In genomic region chr3:189672346-189672745, GRCh38 we compare ENCODE assay signal across 6 cellular contexts. TPM values are rescaled to one million over a fixed set of nuclear protein-coding genes. Genes with fewer than 3 reads are reported as not detected.
"Had no signal": no experiment of that assay in that cellular context is flagged by ENCODE, and none has a peak within 500 bp of the region (broad histone marks: within the 10 kb centered on the region; RNA-seq: fewer than 3 reads in every experiment).

No MANE protein-coding gene starts in this region.

RNA-seq across cellular contexts. Expression of gene TP63, which starts 41.2 kb away (rescaled TPM):
- total RNA-seq: colonic mucosa, dermis blood vessel endothelial cell, endodermal cell, endothelial cell of umbilical vein, epithelial cell of proximal tubule, fibroblast of lung had no signal
- polyA plus RNA-seq: endothelial cell of umbilical vein had no signal
